ENCODE assay signal across 8 cellular contexts in genomic region chr3:125150525-125151436, GRCh38.
DNase-seq lines count a peak whose midpoint lies in the region; ATAC-seq, FAIRE-seq and TF ChIP-seq lines count a peak whose summit lies in the region.

No MANE protein-coding gene starts in this region.

- H3K9ac ChIP-seq in liver (ENCODE audit: low read depth in 1 of 2, low read length in 2 of 2): no peak overlapping the region

- no peaks in the 10 kb centered on the region for H3K9me3 Mint-ChIP-seq in CD8-positive, alpha-beta T cell

- TF ChIP-seq CTCF in CD8-positive, alpha-beta T cell (IDR thresholded peaks at IDR 0.05): peak; percentile 35
- TF ChIP-seq CTCF in liver (IDR thresholded peaks at IDR 0.05; ENCODE audit: low read depth, low read length, missing input control): peak; percentile 56
- TF ChIP-seq CTCF in tibial artery (IDR thresholded peaks at IDR 0.05): peak; percentile 16 to 31

- no peak overlapping the region for H3K4me3 Mint-ChIP-seq in CD8-positive, alpha-beta T cell

- TF ChIP-seq POLR2A in GM12891 (IDR thresholded peaks at IDR 0.05; ENCODE audit: low read depth, low read length): no peak

- TF ChIP-seq RAD21 in liver (IDR thresholded peaks at IDR 0.05): peak; percentile 65 to 87

- intact Hi-C loops in CD8-positive, alpha-beta T cell (cut with DNase I, micrococcal nuclease): no loop called here
- intact Hi-C loops in tibial artery (cut with DNase I; ENCODE audit: low total_unique reads): no loop called here

- peak in 4 of 7 experiments; percentile 24 to 53 (median 40) for DNase-seq in CD8-positive, alpha-beta T cell
- DNase-seq in HEK293T (ENCODE audit: extremely low spot score) (peak; percentile 81), RPMI8226 (peak; percentile 60), tibial artery (no peak), GM12891 (ENCODE audit: insufficient read length, low spot score) (no peak)
- peak; percentile 49 for DNase-seq in activated naive CD4-positive, alpha-beta T cell treated with anti-CD3 and anti-CD28 coated beads, Interleukin-2, amount 50 U/mL, for 16 hours

- H3K9me3 ChIP-seq in CD8-positive, alpha-beta T cell (ENCODE audit: low read length): no peaks in the 10 kb centered on the region
- no peaks in the 10 kb centered on the region for H3K9me3 ChIP-seq in liver (ENCODE audit: control insufficient read depth in 4 of 4, low read length in 3 of 4)
- H3K9me3 ChIP-seq in tibial artery: no peaks in the 10 kb centered on the region

- peak; percentile 57 for ATAC-seq in CD8-positive, alpha-beta T cell
- no peak for ATAC-seq in GM18511 (IDR thresholded peaks at IDR 0.05; ENCODE audit: unreplicated experiment)

- H3K27me3 ChIP-seq in CD8-positive, alpha-beta T cell (ENCODE audit: insufficient read depth, low read length): no peaks in the 10 kb centered on the region
- H3K27me3 ChIP-seq in liver (ENCODE audit: control insufficient read depth in 4 of 4, insufficient read depth in 4 of 4, low read length in 3 of 4) (no peaks in the 10 kb centered on the region), tibial artery (no peaks in the 10 kb centered on the region)

- H3K27me3 Mint-ChIP-seq in CD8-positive, alpha-beta T cell (ENCODE audit: low read depth): no peaks in the 10 kb centered on the region

- H3K36me3 ChIP-seq in CD8-positive, alpha-beta T cell (ENCODE audit: insufficient read depth, low read length): no peaks in the 10 kb centered on the region
- H3K36me3 ChIP-seq in liver (ENCODE audit: control insufficient read depth in 4 of 4, insufficient read depth in 3 of 4, low read depth in 1 of 4, low read length in 3 of 4) (no peaks in the 10 kb centered on the region), tibial artery (no peaks in the 10 kb centered on the region)

- WGBS in liver: 80% methylated on average over 14 of the region's 14 CpGs

- no peak for FAIRE-seq in GM12891 (lab: Jason Lieb, UNC)

- peaks cover 36% of the 10 kb centered on the region for H3K4me1 Mint-ChIP-seq in CD8-positive, alpha-beta T cell (ENCODE audit: low read depth)

- POLR2A ChIA-PET in CD8-positive, alpha-beta T cell (lab: Charles Lee): no interaction called here
- POLR2A ChIA-PET in HEK293T (lab: Yijun Ruan, JAX): no interaction called here

- CTCF ChIA-PET in CD8-positive, alpha-beta T cell (lab: Charles Lee): interaction anchor here (0.6 to 0.8 kb wide), 3 partner anchors 43 to 156 kb away, joined by 3 to 4 read pairs (median 3); no protein-coding TSS in a partner anchor
- CTCF ChIA-PET in HEK293T (lab: Yijun Ruan, JAX): interaction anchor here (0.6 to 0.7 kb wide), 4 partner anchors 11 to 566 kb away, joined by 3 read pairs; no protein-coding TSS in a partner anchor

- H3K4me1 ChIP-seq in CD8-positive, alpha-beta T cell (ENCODE audit: insufficient read depth, low read length): peaks cover 11% of the 10 kb centered on the region
- H3K4me1 ChIP-seq in liver (ENCODE audit: control insufficient read depth in 4 of 4, insufficient read depth in 4 of 4, low read length in 3 of 4) (peaks cover 0 to 13% (median 8%) of the 10 kb centered on the region in 4 donors), tibial artery (peaks cover 0 to 52% (median 32%) of the 10 kb centered on the region in 4 donors)

- H3K36me3 Mint-ChIP-seq in CD8-positive, alpha-beta T cell: no peaks in the 10 kb centered on the region

- H3K27ac ChIP-seq in CD8-positive, alpha-beta T cell (ENCODE audit: low read depth, low read length): no peak overlapping the region
- H3K27ac ChIP-seq in liver (ENCODE audit: low read depth in 1 of 2, low read length in 2 of 2) (no peak overlapping the region), tibial artery (peak overlapping the region; percentile 62 to 66)

- no peak overlapping the region for H3K27ac Mint-ChIP-seq in CD8-positive, alpha-beta T cell

- H3K4me3 ChIP-seq in CD8-positive, alpha-beta T cell (ENCODE audit: low read depth, low read length): no peak overlapping the region
- no peak overlapping the region for H3K4me3 ChIP-seq in liver (ENCODE audit: low read depth in 1 of 3, low read length in 3 of 3)
- H3K4me3 ChIP-seq in tibial artery: peak overlapping the region; percentile 25 to 28

TF ChIP-seq in HEK293T, 16 proteins besides CTCF, POLR2A, EP300 and RAD21:
- TF ChIP-seq CTBP1 (IDR thresholded peaks at IDR 0.05; ENCODE audit: borderline replicate concordance) (no peak), BHLHE40 (IDR thresholded peaks at IDR 0.05; ENCODE audit: borderline replicate concordance) (no peak), TARDBP (IDR thresholded peaks at IDR 0.05) (no peak), SUZ12 (IDR thresholded peaks at IDR 0.05) (no peak), ELF4 (IDR thresholded peaks at IDR 0.05) (no peak), FOXM1 (IDR thresholded peaks at IDR 0.05; ENCODE audit: borderline replicate concordance) (no peak), NFRKB (IDR thresholded peaks at IDR 0.05) (no peak), ARNT (IDR thresholded peaks at IDR 0.05) (no peak), FOXK2 (IDR thresholded peaks at IDR 0.05) (no peak), L3MBTL2 (conservative IDR thresholded peaks at IDR 0.05) (no peak), LEF1 (IDR thresholded peaks at IDR 0.05; ENCODE audit: borderline replicate concordance) (no peak)
- TF ChIP-seq, protein P1, sequence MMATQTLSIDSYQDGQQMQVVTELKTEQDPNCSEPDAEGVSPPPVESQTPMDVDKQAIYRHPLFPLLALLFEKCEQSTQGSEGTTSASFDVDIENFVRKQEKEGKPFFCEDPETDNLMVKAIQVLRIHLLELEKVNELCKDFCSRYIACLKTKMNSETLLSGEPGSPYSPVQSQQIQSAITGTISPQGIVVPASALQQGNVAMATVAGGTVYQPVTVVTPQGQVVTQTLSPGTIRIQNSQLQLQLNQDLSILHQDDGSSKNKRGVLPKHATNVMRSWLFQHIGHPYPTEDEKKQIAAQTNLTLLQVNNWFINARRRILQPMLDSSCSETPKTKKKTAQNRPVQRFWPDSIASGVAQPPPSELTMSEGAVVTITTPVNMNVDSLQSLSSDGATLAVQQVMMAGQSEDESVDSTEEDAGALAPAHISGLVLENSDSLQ (IDR thresholded peaks at IDR 0.05): no peak
TF ChIP-seq in HEK293T: peak in this region for 0.

TF ChIP-seq in liver, 16 proteins besides CTCF, POLR2A, EP300 and RAD21 (continues in another document):
- TF ChIP-seq YY1 (IDR thresholded peaks at IDR 0.05) (no peak), SP1 (IDR thresholded peaks at IDR 0.05) (no peak), ZBTB33 (IDR thresholded peaks at IDR 0.05) (no peak), GABPA (IDR thresholded peaks at IDR 0.05 in 1 of 2, conservative IDR thresholded peaks at IDR 0.05 in 1 of 2) (no peak), NR2F2 (IDR thresholded peaks at IDR 0.05) (no peak), JUND (IDR thresholded peaks at IDR 0.05) (no peak), FOXA1 (IDR thresholded peaks at IDR 0.05) (no peak), EGR1 (IDR thresholded peaks at IDR 0.05; ENCODE audit: low read depth in 2 of 2) (no peak), RXRA (IDR thresholded peaks at IDR 0.05) (no peak), FOXA2 (IDR thresholded peaks at IDR 0.05) (no peak)
- TF ChIP-seq, protein P2, sequence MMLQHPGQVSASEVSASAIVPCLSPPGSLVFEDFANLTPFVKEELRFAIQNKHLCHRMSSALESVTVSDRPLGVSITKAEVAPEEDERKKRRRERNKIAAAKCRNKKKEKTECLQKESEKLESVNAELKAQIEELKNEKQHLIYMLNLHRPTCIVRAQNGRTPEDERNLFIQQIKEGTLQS (IDR thresholded peaks at IDR 0.05): no peak

TF ChIP-seq in GM12891, 5 proteins besides CTCF, POLR2A, EP300 and RAD21:
- no peak for TF ChIP-seq SPI1 (IDR thresholded peaks at IDR 0.05; ENCODE audit: low read depth, low read length)
- TF ChIP-seq POLR2AphosphoS5 (IDR thresholded peaks at IDR 0.05; ENCODE audit: low read depth, low read length): no peak
- no peak for TF ChIP-seq PAX5 (IDR thresholded peaks at IDR 0.05; ENCODE audit: insufficient read depth, low read length, severe bottlenecking)
- no peak for TF ChIP-seq TAF1 (IDR thresholded peaks at IDR 0.05; ENCODE audit: low read depth, low read length)
- TF ChIP-seq POU2F2 (IDR thresholded peaks at IDR 0.05; ENCODE audit: low read depth, low read length): no peak

Comparison
In these comparisons a context has a peak if more than half of its experiments do, and no peak if none do; other contexts are left out.
1. DNase-seq: peak in CD8-positive, alpha-beta T cell (4 of 7), HEK293T (single experiment), RPMI8226 (single experiment) and activated naive CD4-positive, alpha-beta T cell treated with anti-CD3 and anti-CD28 coated beads, Interleukin-2, amount 50 U/mL, for 16 hours (single experiment); none in tibial artery (0 of 2) and GM12891 (single experiment).
2. H3K27ac ChIP-seq: peak in tibial artery (2 of 2); none in CD8-positive, alpha-beta T cell (single experiment) and liver (0 of 2).
3. H3K4me3 ChIP-seq: peak in tibial artery (2 of 2); none in CD8-positive, alpha-beta T cell (single experiment) and liver (0 of 3).
4. Peak in every context shown above with its lines, with median percentiles within 50 percentile points of each other: CTCF ChIP-seq.